ENCODE assay signal across 37 cellular contexts in genomic region chrX:67583171-67583570, GRCh38. TPM values are rescaled to one million over a fixed set of nuclear protein-coding genes. Genes with fewer than 3 reads are reported as not detected.
"Had no signal": no experiment of that assay in that cellular context is flagged by ENCODE, and none has a peak within 500 bp of the region (broad histone marks: within the 10 kb centered on the region; RNA-seq: fewer than 3 reads in every experiment).

No MANE protein-coding gene starts in this region.

- FAIRE-seq: TTC549 had no signal

- H3K4me3 Mint-ChIP-seq: activated B cell treated with CpG ODN at 0.5 μM for 24 hours; activated CD4-positive, alpha-beta memory T cell treated with anti-CD3 and anti-CD28 coated beads for 36 hours; activated CD4-positive, alpha-beta T cell treated with anti-CD3 and anti-CD28 coated beads, Interleukin-2, amount 10 ng/mL, durations not matched to agents 24 days and 14 days; activated CD8-positive, alpha-beta T cell treated with anti-CD3 and anti-CD28 coated beads for 36 hours; activated naive CD4-positive, alpha-beta T cell treated with anti-CD3 and anti-CD28 coated beads for 36 hours; activated naive CD8-positive, alpha-beta T cell treated with anti-CD3 and anti-CD28 coated beads for 36 hours; activated T-cell treated with anti-CD3 and anti-CD28 coated beads, Interleukin-2, amount 50 U/mL, for 4 hours; activated T-cell treated with anti-CD3 and anti-CD28 coated beads, Interleukin-2, amount 50 U/mL, for 72 hours; activated T-helper 1 cell treated with anti-CD3 and anti-CD28 coated beads, Interleukin-12 subunit alpha, Interleukin-12 subunit beta, Interleukin-2, Interleukin-4 antibody, amounts not matched to agents 30 ng/mL and 10 ng/mL and 1 ng/mL, durations not matched to agents 14 hours and 24 hours and 36 hours; activated T-helper 17 cell treated with anti-CD3 and anti-CD28 coated beads, Interleukin-2, amount 50 U/mL, for 72 hours; T-helper 1 cell treated with Interleukin-12 subunit alpha and Interleukin-12 subunit beta and Interleukin-4 antibody, amounts not matched to agents 30 μg/mL and 1 μg/mL, for 36 hours; T-helper 2 cell treated with Interferon-gamma antibody and Interleukin-4, amounts not matched to agents 5 μg/mL and 100 μg/mL, for 36 hours had no signal

- DNase-seq: activated B cell treated with CpG ODN at 0.5 μM for 24 hours; activated CD4-positive, alpha-beta memory T cell treated with anti-CD3 and anti-CD28 coated beads for 36 hours; activated CD4-positive, alpha-beta T cell treated with anti-CD3 and anti-CD28 coated beads for 4 hours; activated CD4-positive, alpha-beta T cell treated with anti-CD3 and anti-CD28 coated beads, Interleukin-2, amount 10 ng/mL, durations not matched to agents 24 days and 14 days; activated CD4-positive, alpha-beta T cell treated with anti-CD3 and anti-CD28 coated beads, Interleukin-2, amount 50 U/mL, for 1 hour; activated CD4-positive, alpha-beta T cell treated with anti-CD3 and anti-CD28 coated beads, Interleukin-2, amount 50 U/mL, for 4 hours; activated CD4-positive, CD25-positive, alpha-beta regulatory T cell treated with anti-CD3 and anti-CD28 coated beads, Interleukin-2, amount 50 U/mL, for 72 hours; activated CD8-positive, alpha-beta memory T cell treated with anti-CD3 and anti-CD28 coated beads, Interleukin-2, amount 50 U/mL, for 4 hours; activated CD8-positive, alpha-beta T cell treated with anti-CD3 and anti-CD28 coated beads for 36 hours; activated effector memory CD4-positive, alpha-beta T cell treated with anti-CD3 and anti-CD28 coated beads, Interleukin-2, amount 50 U/mL, for 16 hours; activated gamma-delta T cell treated with Interleukin-2 at 50 U/mL for 16 hours; activated naive CD4-positive, alpha-beta T cell; activated naive CD4-positive, alpha-beta T cell treated with anti-CD3 and anti-CD28 coated beads for 36 hours; activated naive CD4-positive, alpha-beta T cell treated with anti-CD3 and anti-CD28 coated beads, Interleukin-2, amount 50 U/mL, for 16 hours; activated naive CD8-positive, alpha-beta T cell treated with anti-CD3 and anti-CD28 coated beads for 36 hours; activated T-cell treated with anti-CD3 and anti-CD28 coated beads for 4 hours; activated T-cell treated with anti-CD3 and anti-CD28 coated beads, Interleukin-2, amount 50 U/mL, for 1 hour; activated T-cell treated with anti-CD3 and anti-CD28 coated beads, Interleukin-2, amount 50 U/mL, for 4 hours; activated T-cell treated with anti-CD3 and anti-CD28 coated beads, Interleukin-2, amount 50 U/mL, for 72 hours; adrenal gland; amniotic stem cell; aorta; body of pancreas; brain microvascular endothelial cell; central memory CD4-positive, alpha-beta T cell; T-helper 1 cell; T-helper 2 cell; T-helper 9 cell had no signal

- H3K36me3 ChIP-seq: adrenal gland, brain microvascular endothelial cell, breast epithelium had no signal

- H3K9me3 Mint-ChIP-seq: activated B cell treated with CpG ODN at 0.5 μM for 24 hours; activated CD4-positive, alpha-beta memory T cell treated with anti-CD3 and anti-CD28 coated beads for 36 hours; activated CD4-positive, alpha-beta T cell treated with anti-CD3 and anti-CD28 coated beads, Interleukin-2, amount 10 ng/mL, durations not matched to agents 24 days and 14 days; activated CD8-positive, alpha-beta T cell treated with anti-CD3 and anti-CD28 coated beads for 36 hours; activated naive CD4-positive, alpha-beta T cell treated with anti-CD3 and anti-CD28 coated beads for 36 hours; activated T-cell treated with anti-CD3 and anti-CD28 coated beads, Interleukin-2, amount 50 U/mL, for 4 hours; activated T-helper 1 cell treated with anti-CD3 and anti-CD28 coated beads, Interleukin-12 subunit alpha, Interleukin-12 subunit beta, Interleukin-2, Interleukin-4 antibody, amounts not matched to agents 30 ng/mL and 10 ng/mL and 1 ng/mL, durations not matched to agents 14 hours and 24 hours and 36 hours; activated T-helper 17 cell treated with anti-CD3 and anti-CD28 coated beads, Interleukin-2, amount 50 U/mL, for 72 hours; T-helper 1 cell treated with Interleukin-12 subunit alpha and Interleukin-12 subunit beta and Interleukin-4 antibody, amounts not matched to agents 30 μg/mL and 1 μg/mL, for 36 hours; T-helper 2 cell treated with Interferon-gamma antibody and Interleukin-4, amounts not matched to agents 5 μg/mL and 100 μg/mL, for 36 hours had no signal

- H3K4me1 ChIP-seq: adrenal gland, body of pancreas, breast epithelium had no signal

- H3K4me3 ChIP-seq: adrenal gland, body of pancreas, breast epithelium had no signal

- H3K4me1 Mint-ChIP-seq: activated B cell treated with CpG ODN at 0.5 μM for 24 hours; activated CD4-positive, alpha-beta T cell treated with anti-CD3 and anti-CD28 coated beads, Interleukin-2, amount 10 ng/mL, durations not matched to agents 24 days and 14 days; activated naive CD8-positive, alpha-beta T cell treated with anti-CD3 and anti-CD28 coated beads for 36 hours; activated T-helper 17 cell treated with anti-CD3 and anti-CD28 coated beads, Interleukin-2, amount 50 U/mL, for 72 hours had no signal

- H3K27me3 Mint-ChIP-seq: activated B cell treated with CpG ODN at 0.5 μM for 24 hours; activated CD4-positive, alpha-beta memory T cell treated with anti-CD3 and anti-CD28 coated beads for 36 hours; activated CD4-positive, alpha-beta T cell treated with anti-CD3 and anti-CD28 coated beads, Interleukin-2, amount 10 ng/mL, durations not matched to agents 24 days and 14 days; activated CD8-positive, alpha-beta T cell treated with anti-CD3 and anti-CD28 coated beads for 36 hours; activated naive CD8-positive, alpha-beta T cell treated with anti-CD3 and anti-CD28 coated beads for 36 hours; activated T-helper 17 cell treated with anti-CD3 and anti-CD28 coated beads, Interleukin-2, amount 50 U/mL, for 72 hours had no signal

- H3K27ac ChIP-seq: adrenal gland, body of pancreas, brain microvascular endothelial cell, breast epithelium, VCaP had no signal

- H3K9me3 ChIP-seq: adrenal gland, body of pancreas, breast epithelium had no signal

- ATAC-seq: activated CD8-positive, alpha-beta T cell treated with anti-CD3 and anti-CD28 coated beads for 36 hours; activated naive CD4-positive, alpha-beta T cell treated with anti-CD3 and anti-CD28 coated beads, Interleukin-2, amount 50 U/mL, for 72 hours; activated T-cell treated with anti-CD3 and anti-CD28 coated beads, Interleukin-2, amount 50 U/mL, for 4 hours; activated T-cell treated with anti-CD3 and anti-CD28 coated beads, Interleukin-2, amount 50 U/mL, for 72 hours; activated T-helper 17 cell treated with anti-CD3 and anti-CD28 coated beads, Interleukin-2, amount 50 U/mL, for 72 hours; body of pancreas had no signal

- H3K36me3 Mint-ChIP-seq: activated CD4-positive, alpha-beta memory T cell treated with anti-CD3 and anti-CD28 coated beads for 36 hours; activated naive CD4-positive, alpha-beta T cell treated with anti-CD3 and anti-CD28 coated beads, Interleukin-2, amount 50 U/mL, for 72 hours had no signal

- H3K27me3 ChIP-seq: body of pancreas, brain microvascular endothelial cell had no signal

- H3K27ac Mint-ChIP-seq: activated B cell treated with CpG ODN at 0.5 μM for 24 hours; activated CD4-positive, alpha-beta memory T cell treated with anti-CD3 and anti-CD28 coated beads for 36 hours; activated CD4-positive, alpha-beta T cell treated with anti-CD3 and anti-CD28 coated beads, Interleukin-2, amount 10 ng/mL, durations not matched to agents 24 days and 14 days; activated CD8-positive, alpha-beta T cell treated with anti-CD3 and anti-CD28 coated beads for 36 hours; activated naive CD4-positive, alpha-beta T cell treated with anti-CD3 and anti-CD28 coated beads for 36 hours; activated naive CD4-positive, alpha-beta T cell treated with anti-CD3 and anti-CD28 coated beads, Interleukin-2, amount 50 U/mL, for 72 hours; activated naive CD8-positive, alpha-beta T cell treated with anti-CD3 and anti-CD28 coated beads for 36 hours; activated T-cell treated with anti-CD3 and anti-CD28 coated beads, Interleukin-2, amount 50 U/mL, for 72 hours; activated T-helper 1 cell treated with anti-CD3 and anti-CD28 coated beads, Interleukin-12 subunit alpha, Interleukin-12 subunit beta, Interleukin-2, Interleukin-4 antibody, amounts not matched to agents 30 ng/mL and 10 ng/mL and 1 ng/mL, durations not matched to agents 14 hours and 24 hours and 36 hours; activated T-helper 17 cell treated with anti-CD3 and anti-CD28 coated beads, Interleukin-2, amount 50 U/mL, for 72 hours; T-helper 1 cell treated with Interleukin-12 subunit alpha and Interleukin-12 subunit beta and Interleukin-4 antibody, amounts not matched to agents 30 μg/mL and 1 μg/mL, for 36 hours; T-helper 2 cell treated with Interferon-gamma antibody and Interleukin-4, amounts not matched to agents 5 μg/mL and 100 μg/mL, for 36 hours had no signal

RNA-seq across cellular contexts. Expression of gene AR, which starts 39.4 kb away (rescaled TPM):
- total RNA-seq: activated B cell treated with CpG ODN at 0.5 μM for 24 hours; activated CD4-positive, alpha-beta T cell treated with anti-CD3 and anti-CD28 coated beads, Interleukin-2, amount 10 ng/mL, durations not matched to agents 24 days and 14 days; activated CD8-positive, alpha-beta memory T cell treated with anti-CD3 and anti-CD28 coated beads for 36 hours; activated CD8-positive, alpha-beta T cell treated with anti-CD3 and anti-CD28 coated beads for 36 hours; activated naive CD4-positive, alpha-beta T cell treated with anti-CD3 and anti-CD28 coated beads for 36 hours; activated naive CD4-positive, alpha-beta T cell treated with anti-CD3 and anti-CD28 coated beads, Interleukin-2, amount 50 U/mL, for 72 hours; activated naive CD8-positive, alpha-beta T cell treated with anti-CD3 and anti-CD28 coated beads for 36 hours; activated T-helper 1 cell treated with anti-CD3 and anti-CD28 coated beads, Interleukin-12 subunit alpha, Interleukin-12 subunit beta, Interleukin-2, Interleukin-4 antibody, amounts not matched to agents 30 ng/mL and 10 ng/mL and 1 ng/mL, durations not matched to agents 14 hours and 24 hours and 36 hours had no signal
